ENCODE assay signal across 23 cellular contexts in genomic region chr17:74244128-74244527, GRCh38. TPM values are rescaled to one million over a fixed set of nuclear protein-coding genes. Genes with fewer than 3 reads are reported as not detected.
"Had no signal": no experiment of that assay in that cellular context is flagged by ENCODE, and none has a peak within 500 bp of the region (broad histone marks: within the 10 kb centered on the region; RNA-seq: fewer than 3 reads in every experiment).

No MANE protein-coding gene starts in this region.

- H3K9me3 ChIP-seq: ascending aorta, body of pancreas, Peyer's patch had no signal

- H3K4me3 ChIP-seq: ascending aorta, body of pancreas, K562, Peyer's patch, SK-N-MC had no signal

- ATAC-seq: activated CD4-positive, alpha-beta T cell treated with anti-CD3 and anti-CD28 coated beads for 36 hours; activated CD8-positive, alpha-beta T cell treated with anti-CD3 and anti-CD28 coated beads for 36 hours; activated T-cell treated with anti-CD3 and anti-CD28 coated beads, Interleukin-2, amount 50 U/mL, for 72 hours; body of pancreas; K562; T-cell had no signal

- H3K4me1 ChIP-seq: ascending aorta, body of pancreas, Peyer's patch had no signal

- H3K36me3 ChIP-seq: ascending aorta, Peyer's patch had no signal

- DNase-seq: activated CD4-positive, alpha-beta T cell treated with anti-CD3 and anti-CD28 coated beads for 36 hours; activated CD8-positive, alpha-beta memory T cell treated with anti-CD3 and anti-CD28 coated beads, Interleukin-2, amount 50 U/mL, for 4 hours; activated CD8-positive, alpha-beta T cell treated with anti-CD3 and anti-CD28 coated beads for 36 hours; activated T-cell treated with anti-CD3 and anti-CD28 coated beads, Interleukin-2, amount 50 U/mL, for 72 hours; body of pancreas; Karpas-422; MM.1S; NCI-H1105; NCI-H1436 treated with DMSO at 0.1 percent for 48 hours; NCI-H187; NCI-H2081; NCI-H510A treated with DMSO at 0.1 percent for 48 hours; NCI-H69; NK-92 treated with Interleukin-12 subunit alpha and Interleukin-12 subunit beta, amount 100 ng/mL, for 24 hours; Peyer's patch; SIG-M5; T-cell; T-helper 2 cell had no signal

- H3K27ac ChIP-seq: ascending aorta, body of pancreas, Peyer's patch, RWPE1, SK-N-MC, VCaP had no signal

- H3K27me3 ChIP-seq: ascending aorta, body of pancreas, Peyer's patch had no signal

- FAIRE-seq: K562 had no signal

RNA-seq across cellular contexts. Expression of gene DNAI2, which starts 29.9 kb away (rescaled TPM):
- total RNA-seq: ascending aorta, body of pancreas, K562, Peyer's patch had no signal
- polyA plus RNA-seq: K562 had no signal
